In the genomic region with DNA sequence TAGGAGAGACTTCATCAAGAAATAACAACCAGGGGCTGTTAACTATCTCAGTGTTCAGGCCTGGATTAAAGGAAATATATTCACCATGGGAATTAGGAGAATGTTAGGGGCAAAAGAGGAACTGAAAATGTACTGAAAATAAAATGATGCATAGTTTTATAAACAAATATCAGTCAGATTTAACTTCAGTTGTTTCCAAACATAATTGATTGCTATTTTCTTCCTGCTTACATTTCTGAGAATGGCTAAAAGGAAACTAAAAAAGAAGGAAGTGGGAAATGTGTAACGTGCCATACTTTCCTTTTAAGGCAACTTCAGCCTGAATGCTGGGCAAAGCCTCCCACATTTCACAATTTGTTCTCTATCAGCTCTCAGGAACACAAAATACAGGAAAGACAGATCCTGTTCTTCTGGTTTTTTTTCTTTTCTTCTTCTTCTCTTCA, we compare ENCODE assay signal across 9 cellular contexts.
DNase-seq lines count a peak whose midpoint lies in the region; ATAC-seq and TF ChIP-seq lines count a peak whose summit lies in the region.
"Had no signal": no experiment of that assay in that cellular context is flagged by ENCODE, and none has a peak within 500 bp of the region (broad histone marks: within the 10 kb centered on the region; RNA-seq: fewer than 3 reads in every experiment).

No MANE protein-coding gene starts in this region.

- peak overlapping the region; percentile 77 to 85 (median 84) for H3K27ac ChIP-seq in esophagus squamous epithelium
- H3K27ac ChIP-seq in parathyroid adenoma = peak overlapping the region; percentile 61

- no peak for ATAC-seq in GM18502 (IDR thresholded peaks at IDR 0.05; ENCODE audit: poor library complexity, unreplicated experiment)

- H3K27ac Mint-ChIP-seq in Caco-2 (ENCODE audit: unreplicated experiment) = peak overlapping the region; percentile 40

- intact Hi-C loops in Caco-2 (cut with micrococcal nuclease; ENCODE audit: unreplicated experiment) (no loop called here), esophagus squamous epithelium (cut with DNase I) (no loop called here)

- no peaks in the 10 kb centered on the region for H3K36me3 Mint-ChIP-seq in Caco-2 (ENCODE audit: insufficient read depth, unreplicated experiment)
- H3K36me3 Mint-ChIP-seq: memory B cell had no signal

- H3K9me3 ChIP-seq in Caco-2 (no peaks in the 10 kb centered on the region), esophagus squamous epithelium (no peaks in the 10 kb centered on the region), parathyroid adenoma (ENCODE audit: control insufficient read depth, low read length) (no peaks in the 10 kb centered on the region)

- peaks cover 11% of the 10 kb centered on the region for H3K4me1 Mint-ChIP-seq in Caco-2 (ENCODE audit: low read depth, unreplicated experiment)

- H3K4me3 ChIP-seq in Caco-2 (ENCODE audit: low read depth, low read length) (no peak overlapping the region), esophagus squamous epithelium (no peak overlapping the region), parathyroid adenoma (ENCODE audit: low read depth, low read length) (no peak overlapping the region)

- no peak overlapping the region for H2AFZ ChIP-seq in parathyroid adenoma

- WGBS in esophagus squamous epithelium, 2 donors = 0 to 6% methylated on average over 1 of the region's 1 CpG

- BruUV-seq in Caco-2 (replicated peaks; lab: Mats Ljungman, UMichigan) = no TSS peak

- H3K9me3 Mint-ChIP-seq in Caco-2 (ENCODE audit: unreplicated experiment) = no peaks in the 10 kb centered on the region
- H3K9me3 Mint-ChIP-seq: memory B cell had no signal

- DNase-seq in Caco-2 = peak in 1 of 2 experiments; percentile 4
- DNase-seq in NOMO-1 treated with dmso at 0.1 percent for 144 hours (lab: John Stamatoyannopoulos, UW; ENCODE audit: unreplicated experiment) = peak; percentile 60
- no peak for DNase-seq in esophagus squamous epithelium (lab: John Stamatoyannopoulos, UW)
- DNase-seq in A172 (ENCODE audit: low spot score) = no peak
- no peak for DNase-seq in glomerular visceral epithelial cell (ENCODE audit: extremely low spot score)
- no peak for DNase-seq in NCI-H187 treated with DMSO at 0.1 percent for 48 hours (lab: John Stamatoyannopoulos, UW)

- POLR2A ChIA-PET in Caco-2 (lab: Charles Lee) = no interaction called here

- TF ChIP-seq POLR2A in esophagus squamous epithelium (IDR thresholded peaks at IDR 0.05) = no peak

- H3K4me2 ChIP-seq in parathyroid adenoma (ENCODE audit: low read length) = no peak overlapping the region

- no peaks in the 10 kb centered on the region for H3K27me3 Mint-ChIP-seq in Caco-2 (ENCODE audit: insufficient read depth, unreplicated experiment)
- H3K27me3 Mint-ChIP-seq: memory B cell had no signal

- H3K27me3 ChIP-seq in Caco-2 (replicated peaks; ENCODE audit: control insufficient read depth, insufficient read depth, low read length) = no peaks in the 10 kb centered on the region
- no peaks in the 10 kb centered on the region for H3K27me3 ChIP-seq in esophagus squamous epithelium
- no peaks in the 10 kb centered on the region for H3K27me3 ChIP-seq in parathyroid adenoma (ENCODE audit: control insufficient read depth, insufficient read depth, low read length)

- H3K36me3 ChIP-seq in Caco-2 (ENCODE audit: control insufficient read depth, insufficient read depth, low read length) (no peaks in the 10 kb centered on the region), esophagus squamous epithelium (no peaks in the 10 kb centered on the region), parathyroid adenoma (ENCODE audit: control insufficient read depth, insufficient read depth, low read length) (no peaks in the 10 kb centered on the region)

- no peak overlapping the region for H3K9ac ChIP-seq in parathyroid adenoma

- CTCF ChIA-PET in Caco-2 (lab: Charles Lee) = no interaction called here

- no peak overlapping the region for H3K4me3 Mint-ChIP-seq in Caco-2 (ENCODE audit: unreplicated experiment)
- H3K4me3 Mint-ChIP-seq: memory B cell had no signal

- TF ChIP-seq CTCF in Caco-2 (IDR thresholded peaks at IDR 0.05; ENCODE audit: insufficient read depth in 1 of 2, low read depth in 1 of 2, low read length in 1 of 2, severe bottlenecking in 1 of 2, unreplicated experiment in 1 of 2) (no peak), esophagus squamous epithelium (IDR thresholded peaks at IDR 0.05) (no peak), parathyroid adenoma (IDR thresholded peaks at IDR 0.05) (no peak)

- peaks cover 12% of the 10 kb centered on the region; the same call in 1 of the 2 replicates for H3K4me1 ChIP-seq in Caco-2
- H3K4me1 ChIP-seq in esophagus squamous epithelium = peaks cover 0 to 38% (median 22%) of the 10 kb centered on the region in 3 donors
- H3K4me1 ChIP-seq in parathyroid adenoma = peaks cover 10% of the 10 kb centered on the region

- H3K79me2 ChIP-seq in parathyroid adenoma = no peaks in the 10 kb centered on the region
